12 cellular contexts compared by ENCODE assay signal in the genomic region with DNA sequence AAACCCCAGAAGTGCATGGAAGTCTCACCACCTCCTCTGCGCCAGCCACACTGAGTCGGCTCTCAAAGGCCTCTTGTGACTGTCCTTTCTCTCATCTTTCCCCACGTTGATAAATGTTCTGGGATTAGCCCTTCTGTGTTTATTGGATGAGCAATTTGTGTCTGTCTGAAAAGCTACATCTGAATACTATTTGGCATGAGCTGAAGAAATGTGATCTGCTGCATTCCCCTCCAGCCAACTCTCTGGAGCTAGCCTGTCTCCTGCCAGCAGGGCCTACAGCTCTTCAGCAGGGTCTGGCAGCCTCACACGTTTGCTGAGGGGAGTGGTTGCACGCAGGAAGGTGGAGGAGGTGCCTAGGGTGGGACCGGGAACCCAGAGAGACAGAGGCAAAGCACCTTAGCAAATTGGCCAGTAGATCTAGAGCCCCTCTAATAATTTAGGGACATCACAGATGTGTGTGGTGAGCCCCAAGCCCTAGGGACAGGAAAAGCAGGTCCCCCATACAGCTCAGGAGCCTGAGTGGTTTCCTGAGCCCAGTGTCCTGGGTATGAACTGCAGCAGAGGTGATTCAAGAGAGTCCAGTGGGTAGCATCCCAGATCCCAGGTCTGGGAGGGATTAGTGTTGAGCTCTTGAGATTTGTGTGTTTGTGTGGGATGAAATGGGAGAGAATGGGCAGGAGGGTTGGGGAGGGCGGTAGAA. TPM values are rescaled to one million over a fixed set of nuclear protein-coding genes. Genes with fewer than 3 reads are reported as not detected.
A peak's percentile ranks its signal among the peaks of the same experiment; 100 is the strongest.
DNase-seq lines count a peak whose midpoint lies in the region; ATAC-seq and TF ChIP-seq lines count a peak whose summit lies in the region.
"Had no signal": no experiment of that assay in that cellular context is flagged by ENCODE, and none has a peak within 500 bp of the region (broad histone marks: within the 10 kb centered on the region; RNA-seq: fewer than 3 reads in every experiment).

No MANE protein-coding gene starts in this region.

- TF ChIP-seq CTCF in cardiac fibroblast (IDR thresholded peaks at IDR 0.05; ENCODE audit: low read depth, low read length) = no peak
- no peak for TF ChIP-seq CTCF in left lung (IDR thresholded peaks at IDR 0.05)
- TF ChIP-seq CTCF in type B pancreatic cell (conservative IDR thresholded peaks at IDR 0.05) = no peak
- no peak for TF ChIP-seq CTCF in glutamatergic neuron (IDR thresholded peaks at IDR 0.05; ENCODE audit: partially characterized antibody, unreplicated experiment)

- H3K27me3 Mint-ChIP-seq in type B pancreatic cell = peaks cover 5% of the 10 kb centered on the region
- peaks cover 3% of the 10 kb centered on the region for H3K27me3 Mint-ChIP-seq in glutamatergic neuron (ENCODE audit: unreplicated experiment)
- H3K27me3 Mint-ChIP-seq in activated CD4-positive, alpha-beta T cell treated with anti-CD3 and anti-CD28 coated beads, Interleukin-2, amount 10 ng/mL, durations not matched to agents 7 days and 5 days = peaks cover 2% of the 10 kb centered on the region

- no peaks in the 10 kb centered on the region for H3K36me3 ChIP-seq in left lung

- H3K4me1 Mint-ChIP-seq in type B pancreatic cell (ENCODE audit: unreplicated experiment) (peaks cover 36% of the 10 kb centered on the region), glutamatergic neuron (ENCODE audit: low read depth, unreplicated experiment) (peaks cover 12% of the 10 kb centered on the region)
- H3K4me1 Mint-ChIP-seq in activated CD4-positive, alpha-beta T cell treated with anti-CD3 and anti-CD28 coated beads, Interleukin-2, amount 10 ng/mL, durations not matched to agents 7 days and 5 days = no peaks in the 10 kb centered on the region

- DNase-seq in NCI-H1694 treated with DMSO at 0.1 percent for 48 hours (lab: John Stamatoyannopoulos, UW) = peak; percentile 89
- DNase-seq in cardiac fibroblast (ENCODE audit: low read depth in 2 of 2) = peak; percentile 59 to 82
- no peak for DNase-seq in left lung
- DNase-seq in type B pancreatic cell (ENCODE audit: extremely low spot score, unreplicated experiment) = no peak
- no peak for DNase-seq in glutamatergic neuron
- DNase-seq in pons (ENCODE audit: low spot score) = no peak
- DNase-seq in activated CD4-positive, alpha-beta T cell treated with anti-CD3 and anti-CD28 coated beads, Interleukin-2, amount 10 ng/mL, durations not matched to agents 7 days and 5 days = no peak
- DNase-seq: stimulated activated CD4-positive, alpha-beta T cell treated with anti-CD3 and anti-CD28 coated beads, Interleukin-15, amount 100 ng/mL, for 24 hours; substantia nigra had no signal

- H3K4me3 Mint-ChIP-seq in type B pancreatic cell = peak overlapping the region; percentile 48
- H3K4me3 Mint-ChIP-seq in glutamatergic neuron (ENCODE audit: unreplicated experiment) = no peak overlapping the region
- H3K4me3 Mint-ChIP-seq in activated CD4-positive, alpha-beta T cell treated with anti-CD3 and anti-CD28 coated beads, Interleukin-2, amount 10 ng/mL, durations not matched to agents 7 days and 5 days = no peak overlapping the region

- H3K4me1 ChIP-seq in left lung = peaks cover 0 to 22% of the 10 kb centered on the region in 2 donors

- no peak overlapping the region for H3K4me3 ChIP-seq in cardiac fibroblast (replicated peaks in 1 of 2; ENCODE audit: low read depth in 2 of 2, low read length in 2 of 2)
- no peak overlapping the region for H3K4me3 ChIP-seq in left lung

- H3K27ac Mint-ChIP-seq in type B pancreatic cell (peak overlapping the region; percentile 73), glutamatergic neuron (ENCODE audit: unreplicated experiment) (no peak overlapping the region)
- H3K27ac Mint-ChIP-seq in activated CD4-positive, alpha-beta T cell treated with anti-CD3 and anti-CD28 coated beads, Interleukin-2, amount 10 ng/mL, durations not matched to agents 7 days and 5 days = no peak overlapping the region

- H3K36me3 Mint-ChIP-seq in type B pancreatic cell (no peaks in the 10 kb centered on the region), glutamatergic neuron (ENCODE audit: unreplicated experiment) (no peaks in the 10 kb centered on the region)
- H3K36me3 Mint-ChIP-seq in activated CD4-positive, alpha-beta T cell treated with anti-CD3 and anti-CD28 coated beads, Interleukin-2, amount 10 ng/mL, durations not matched to agents 7 days and 5 days (ENCODE audit: low read depth) = no peaks in the 10 kb centered on the region

- peaks cover 4% of the 10 kb centered on the region for H3K9me3 Mint-ChIP-seq in type B pancreatic cell
- H3K9me3 Mint-ChIP-seq in glutamatergic neuron (ENCODE audit: unreplicated experiment) = peaks cover 3% of the 10 kb centered on the region
- H3K9me3 Mint-ChIP-seq in activated CD4-positive, alpha-beta T cell treated with anti-CD3 and anti-CD28 coated beads, Interleukin-2, amount 10 ng/mL, durations not matched to agents 7 days and 5 days = no peaks in the 10 kb centered on the region

- H3K9me3 ChIP-seq in left lung = no peaks in the 10 kb centered on the region

- CTCF ChIA-PET in activated CD4-positive, alpha-beta T cell treated with anti-CD3 and anti-CD28 coated beads, Interleukin-2, amount 10 ng/mL, durations not matched to agents 7 days and 5 days (lab: Charles Lee) = interaction anchor here (0.7 to 2.3 kb wide), 7 partner anchors 8 to 37 kb away, joined by 3 to 6 read pairs (median 3); no protein-coding TSS in a partner anchor

- H3K27ac ChIP-seq in left lung = no peak overlapping the region

- intact Hi-C loops in left lung (cut with DNase I) = no loop called here

- POLR2A ChIA-PET in activated CD4-positive, alpha-beta T cell treated with anti-CD3 and anti-CD28 coated beads, Interleukin-2, amount 10 ng/mL, durations not matched to agents 7 days and 5 days (lab: Charles Lee) = no interaction called here

- ATAC-seq in left lung = peak; percentile 50
- ATAC-seq in GM18907 (IDR thresholded peaks at IDR 0.05; ENCODE audit: unreplicated experiment) = no peak

- no peaks in the 10 kb centered on the region for H3K27me3 ChIP-seq in left lung

RNA-seq across cellular contexts. Expression of gene B4GALT1, which starts 20.5 kb away (rescaled TPM):
- total RNA-seq in left lung (100 to 1,000 TPM in 1 of 2 donors, 10 to 100 TPM in 1; 83.6 to 107 TPM), type B pancreatic cell (ENCODE audit: low replicate concordance) (91.9 and 150 TPM in 2 replicates), glutamatergic neuron (ENCODE audit: unreplicated experiment) (5.4 TPM)
- total RNA-seq in activated CD4-positive, alpha-beta T cell treated with anti-CD3 and anti-CD28 coated beads, Interleukin-2, amount 10 ng/mL, durations not matched to agents 7 days and 5 days = 10 to 100 TPM; 38.8 to 42.4 TPM

RNA-seq across cellular contexts. Expression of gene SPINK4, which starts 52.3 kb away (rescaled TPM):
- total RNA-seq in left lung (not detected), type B pancreatic cell (ENCODE audit: low replicate concordance) (not detected in 2 replicates), glutamatergic neuron (ENCODE audit: unreplicated experiment) (not detected)
- total RNA-seq in activated CD4-positive, alpha-beta T cell treated with anti-CD3 and anti-CD28 coated beads, Interleukin-2, amount 10 ng/mL, durations not matched to agents 7 days and 5 days = not detected
- total RNA-seq: kidney epithelial cell; T-helper 1 cell treated with Interleukin-12 subunit alpha and Interleukin-12 subunit beta and Interleukin-4 antibody, amounts not matched to agents 30 ng/mL and 1 ng/mL, for 36 hours had no signal

Comparison
In these comparisons a context has a peak if more than half of its experiments do, and no peak if none do; other contexts are left out.
1. DNase-seq: peak in NCI-H1694 treated with DMSO at 0.1 percent for 48 hours (single experiment) and cardiac fibroblast (2 of 2); none in left lung (0 of 2), type B pancreatic cell (single experiment), glutamatergic neuron (single experiment), pons (single experiment) and activated CD4-positive, alpha-beta T cell treated with anti-CD3 and anti-CD28 coated beads, Interleukin-2, amount 10 ng/mL, durations not matched to agents 7 days and 5 days (single experiment).